In genomic region chr1:5481889-5482288, GRCh38 we compare ENCODE assay signal across 11 cellular contexts.
A peak's percentile ranks its signal among the peaks of the same experiment; 100 is the strongest.
DNase-seq lines count a peak whose midpoint lies in the region; ATAC-seq and FAIRE-seq lines count a peak whose summit lies in the region.
"Had no signal": no experiment of that assay in that cellular context is flagged by ENCODE, and none has a peak within 500 bp of the region (broad histone marks: within the 10 kb centered on the region; RNA-seq: fewer than 3 reads in every experiment).

No MANE protein-coding gene starts in this region.

- H3K9me3 ChIP-seq in small intestine (ENCODE audit: control insufficient read depth, low read depth) = no peaks in the 10 kb centered on the region

- H3K27me3 Mint-ChIP-seq in activated CD4-positive, alpha-beta T cell treated with anti-CD3 and anti-CD28 coated beads, Interleukin-2, amount 10 ng/mL, durations not matched to agents 7 days and 5 days = no peaks in the 10 kb centered on the region

- POLR2A ChIA-PET in activated CD4-positive, alpha-beta T cell treated with anti-CD3 and anti-CD28 coated beads, Interleukin-2, amount 10 ng/mL, durations not matched to agents 7 days and 5 days (lab: Charles Lee) = no interaction called here

- H3K27me3 ChIP-seq in H7 (ENCODE audit: control insufficient read depth, insufficient read depth, low read length) = peaks cover 2% of the 10 kb centered on the region
- H3K27me3 ChIP-seq in small intestine (ENCODE audit: control insufficient read depth in 2 of 2, insufficient read depth in 2 of 2, low read length in 2 of 2) = no peaks in the 10 kb centered on the region

- H3K36me3 ChIP-seq in H7 (replicated peaks; ENCODE audit: control insufficient read depth, insufficient read depth, low read length) = no peaks in the 10 kb centered on the region
- H3K36me3 ChIP-seq in small intestine (ENCODE audit: control insufficient read depth in 2 of 2, insufficient read depth in 2 of 2, low read length in 2 of 2) = no peaks in the 10 kb centered on the region

- H3K27ac Mint-ChIP-seq in activated CD4-positive, alpha-beta T cell treated with anti-CD3 and anti-CD28 coated beads, Interleukin-2, amount 10 ng/mL, durations not matched to agents 7 days and 5 days = no peak overlapping the region

- H3K4me1 Mint-ChIP-seq in activated CD4-positive, alpha-beta T cell treated with anti-CD3 and anti-CD28 coated beads, Interleukin-2, amount 10 ng/mL, durations not matched to agents 7 days and 5 days = peaks cover 1% of the 10 kb centered on the region

- no peak overlapping the region for H3K4me3 Mint-ChIP-seq in activated CD4-positive, alpha-beta T cell treated with anti-CD3 and anti-CD28 coated beads, Interleukin-2, amount 10 ng/mL, durations not matched to agents 7 days and 5 days

- 16 to 33% (median 29%) methylated on average over 10 of the region's 10 CpGs for WGBS in small intestine, 3 donors

- H3K4me3 ChIP-seq in H7 (ENCODE audit: insufficient read depth, low read depth, low read length) = no peak overlapping the region
- H3K4me3 ChIP-seq in small intestine (ENCODE audit: low read depth in 1 of 2, low read length in 2 of 2) = no peak overlapping the region

- no peaks in the 10 kb centered on the region for H3K4me1 ChIP-seq in small intestine (ENCODE audit: control insufficient read depth in 2 of 2, insufficient read depth in 1 of 2, low read depth in 1 of 2, low read length in 1 of 2)

- no peak for ATAC-seq in HG03159 (IDR thresholded peaks at IDR 0.05; ENCODE audit: unreplicated experiment)

- intact Hi-C loops in head of caudate nucleus (cut with DNase I) = no loop called here

- DNase-seq in H7 (peak; percentile 90), ecto neural progenitor cell (ENCODE audit: low spot score) (peak; percentile 76), small intestine (no peak), NCI-H1092 treated with DMSO at 0.1 percent for 48 hours (lab: John Stamatoyannopoulos, UW) (no peak), head of caudate nucleus (no peak)
- peak; percentile 34 for DNase-seq in activated CD4-positive, alpha-beta T cell treated with anti-CD3 and anti-CD28 coated beads, Interleukin-2, amount 10 ng/mL, durations not matched to agents 7 days and 5 days
- DNase-seq in stimulated activated CD4-positive, alpha-beta T cell treated with anti-CD3 and anti-CD28 coated beads, Interleukin-2, amount 100 ng/mL, for 4 hours (ENCODE audit: low read depth) = peak; percentile 17
- DNase-seq: NCI-H446 treated with DMSO at 0.1 percent for 48 hours had no signal

- FAIRE-seq in small intestine (lab: Jason Lieb, UNC) = no peak

- no peaks in the 10 kb centered on the region for H3K9me3 Mint-ChIP-seq in activated CD4-positive, alpha-beta T cell treated with anti-CD3 and anti-CD28 coated beads, Interleukin-2, amount 10 ng/mL, durations not matched to agents 7 days and 5 days

- CTCF ChIA-PET in activated CD4-positive, alpha-beta T cell treated with anti-CD3 and anti-CD28 coated beads, Interleukin-2, amount 10 ng/mL, durations not matched to agents 7 days and 5 days (lab: Charles Lee) = no interaction called here

- no peaks in the 10 kb centered on the region for H3K36me3 Mint-ChIP-seq in activated CD4-positive, alpha-beta T cell treated with anti-CD3 and anti-CD28 coated beads, Interleukin-2, amount 10 ng/mL, durations not matched to agents 7 days and 5 days (ENCODE audit: low read depth)

- no peak overlapping the region for H3K27ac ChIP-seq in small intestine (ENCODE audit: low read depth in 1 of 2, low read length in 1 of 2)
- H3K27ac ChIP-seq: epithelial cell of prostate, HL-60 had no signal

Comparison
In these comparisons a context has a peak if more than half of its experiments do, and no peak if none do; other contexts are left out.
1. DNase-seq: peak in H7 (single experiment), activated CD4-positive, alpha-beta T cell treated with anti-CD3 and anti-CD28 coated beads, Interleukin-2, amount 10 ng/mL, durations not matched to agents 7 days and 5 days (single experiment), ecto neural progenitor cell (single experiment) and stimulated activated CD4-positive, alpha-beta T cell treated with anti-CD3 and anti-CD28 coated beads, Interleukin-2, amount 100 ng/mL, for 4 hours (single experiment); none in small intestine (single experiment), NCI-H1092 treated with DMSO at 0.1 percent for 48 hours (single experiment) and head of caudate nucleus (0 of 42).